Comparison of ENCODE assay signal across 36 cellular contexts in genomic region chr5:8050616-8051015, GRCh38.
DNase-seq lines count a peak whose midpoint lies in the region; ATAC-seq, FAIRE-seq and TF ChIP-seq lines count a peak whose summit lies in the region.
"Had no signal": no experiment of that assay in that cellular context is flagged by ENCODE, and none has a peak within 500 bp of the region (broad histone marks: within the 10 kb centered on the region; RNA-seq: fewer than 3 reads in every experiment).

No MANE protein-coding gene starts in this region.

- H3K4me2 ChIP-seq in HepG2 (ENCODE audit: low read depth, low read length) (no peak overlapping the region), A549 (no peak overlapping the region), IMR-90 (ENCODE audit: low read depth, low read length) (no peak overlapping the region), K562 (ENCODE audit: insufficient read depth, low read length) (no peak overlapping the region), mesendoderm (ENCODE audit: low read length) (no peak overlapping the region)
- H3K4me2 ChIP-seq: BLaER1; BLaER1 treated with 17β-estradiol and CSF1 and Interleukin-3, amounts not matched to agents 10 nM and 100 nM had no signal

- FAIRE-seq in HepG2 (lab: Jason Lieb, UNC) = no peak
- no peak for FAIRE-seq in A549 (lab: Jason Lieb, UNC)
- FAIRE-seq in K562 (lab: Jason Lieb, UNC) = no peak
- FAIRE-seq: A204.1, D721Med had no signal

- no peak overlapping the region for H3K14ac ChIP-seq in IMR-90 (replicated peaks; ENCODE audit: low read depth, low read length)

- TF ChIP-seq EP300 in HepG2 (IDR thresholded peaks at IDR 0.05; ENCODE audit: low read depth in 2 of 2, low read length in 2 of 2) = no peak
- no peak for TF ChIP-seq EP300 in HepG2 (CRISPR knock-in tag; IDR thresholded peaks at IDR 0.05; ENCODE audit: borderline replicate concordance)
- TF ChIP-seq EP300 in A549 (IDR thresholded peaks at IDR 0.05) = no peak
- no peak for TF ChIP-seq EP300 in K562 (IDR thresholded peaks at IDR 0.05; ENCODE audit: low read length)

- H2BK120ac ChIP-seq in IMR-90 (ENCODE audit: low read depth, low read length) (no peak overlapping the region), mesendoderm (ENCODE audit: low read depth, low read length) (no peak overlapping the region)

- H3K4me3 ChIP-seq in HepG2 (replicated peaks in 1 of 3; ENCODE audit: insufficient read depth in 1 of 3, low read depth in 2 of 3, low read length in 3 of 3) (no peak overlapping the region), right lobe of liver (no peak overlapping the region), A549 (no peak overlapping the region), IMR-90 (ENCODE audit: insufficient read depth, low read depth, low read length) (no peak overlapping the region), K562 (no peak overlapping the region), mesendoderm (ENCODE audit: low read length) (no peak overlapping the region)
- H3K4me3 ChIP-seq: BLaER1; BLaER1 treated with 17β-estradiol and CSF1 and Interleukin-3, amounts not matched to agents 10 nM and 100 nM had no signal

- DNase-seq in HepG2 (ENCODE audit: low spot score) = no peak
- no peak for DNase-seq in right lobe of liver
- DNase-seq in A549 (ENCODE audit: low read depth in 1 of 2, low spot score in 1 of 2) = no peak
- DNase-seq in IMR-90 = no peak
- no peak for DNase-seq in K562 (ENCODE audit: extremely low read depth in 1 of 4, low spot score in 3 of 4)
- no peak for DNase-seq in glutamatergic neuron
- no peak for DNase-seq in mesendoderm
- DNase-seq: 8988T; ACHN; AML-193; BE2C; C1 segment of cervical spinal cord; Caco-2; Calu3; CD4-positive, alpha-beta memory T cell; CD4-positive, alpha-beta T cell; CD4-positive, CD25-positive, alpha-beta regulatory T cell; CD8-positive, alpha-beta memory T cell; CD8-positive, alpha-beta T cell; COR-L47; DMS 273 treated with DMSO at 0.1 percent for 48 hours; DMS153; DMS53; DMS79; DMS79 treated with DMSO at 0.1 percent for 48 hours; DND-41; EL had no signal

- no peaks in the 10 kb centered on the region for H3K4me1 ChIP-seq in HepG2 (ENCODE audit: insufficient read depth, low read length)
- H3K4me1 ChIP-seq in right lobe of liver = no peaks in the 10 kb centered on the region
- no peaks in the 10 kb centered on the region for H3K4me1 ChIP-seq in A549
- H3K4me1 ChIP-seq in IMR-90 (ENCODE audit: control insufficient read depth, insufficient read depth, low read length) = no peaks in the 10 kb centered on the region
- peaks cover 0 to 3% of the 10 kb centered on the region in 2 experiments; a peak in 1 of 5 replicates for H3K4me1 ChIP-seq in K562 (replicated peaks in 1 of 2; ENCODE audit: control insufficient read depth in 2 of 2, insufficient read depth in 2 of 2, low read length in 2 of 2)
- H3K4me1 ChIP-seq in mesendoderm (ENCODE audit: control insufficient read depth, low read depth, low read length) = no peaks in the 10 kb centered on the region
- H3K4me1 ChIP-seq: BE2C; BLaER1; BLaER1 treated with 17β-estradiol and CSF1 and Interleukin-3, amounts not matched to agents 10 nM and 100 nM; Caco-2 had no signal

- TF ChIP-seq POLR2A in HepG2 (IDR thresholded peaks at IDR 0.05; ENCODE audit: insufficient read depth in 1 of 2, low read depth in 2 of 2, low read length in 2 of 2) = no peak
- no peak for TF ChIP-seq POLR2A in right lobe of liver (IDR thresholded peaks at IDR 0.05)
- TF ChIP-seq POLR2A in A549 (IDR thresholded peaks at IDR 0.05; ENCODE audit: low read length) = no peak
- TF ChIP-seq POLR2A in IMR-90 (IDR thresholded peaks at IDR 0.05; ENCODE audit: low read depth, low read length) = no peak
- no peak for TF ChIP-seq POLR2A in K562 (conservative IDR thresholded peaks at IDR 0.05)

- intact Hi-C loops in HepG2 (cut with micrococcal nuclease; ENCODE audit: unreplicated experiment) = no loop called here
- intact Hi-C loops in right lobe of liver (cut with DNase I) = no loop called here
- intact Hi-C loops in IMR-90 (cut with micrococcal nuclease) = no loop called here
- intact Hi-C loops in K562 (cut with micrococcal nuclease) = no loop called here

- H2AK5ac ChIP-seq in IMR-90 (ENCODE audit: low read depth, low read length) (no peak overlapping the region), mesendoderm (ENCODE audit: low read length) (no peak overlapping the region)

- no peaks in the 10 kb centered on the region for H3K79me1 ChIP-seq in IMR-90 (ENCODE audit: low read depth in 1 of 2, low read length in 2 of 2)
- H3K79me1 ChIP-seq in mesendoderm (ENCODE audit: low read length) = no peaks in the 10 kb centered on the region

- no peak for TF ChIP-seq RAD21 in HepG2 (CRISPR knock-in tag; IDR thresholded peaks at IDR 0.05)
- TF ChIP-seq RAD21 in A549 (conservative IDR thresholded peaks at IDR 0.05 in 1 of 2, IDR thresholded peaks at IDR 0.05 in 1 of 2) = no peak
- no peak for TF ChIP-seq RAD21 in IMR-90 (IDR thresholded peaks at IDR 0.05; ENCODE audit: low read length)
- TF ChIP-seq RAD21 in K562 (CRISPR knock-in tag; conservative IDR thresholded peaks at IDR 0.05 in 1 of 2, IDR thresholded peaks at IDR 0.05 in 1 of 2) = no peak

- H3K4me1 Mint-ChIP-seq in glutamatergic neuron (ENCODE audit: low read depth, unreplicated experiment) = peaks cover 6% of the 10 kb centered on the region
- H3K4me1 Mint-ChIP-seq: B cell; CD14-positive monocyte; CD4-positive, alpha-beta memory T cell; CD4-positive, CD25-positive, alpha-beta regulatory T cell; CD8-positive, alpha-beta memory T cell had no signal

- CTCF ChIA-PET in HepG2 (lab: Yijun Ruan, JAX; ENCODE audit: low intra/inter-chr PET ratio, low total read pairs) = no interaction called here
- CTCF ChIA-PET in A549 (lab: Yijun Ruan, JAX) = no interaction called here
- CTCF ChIA-PET in IMR-90 (lab: Yijun Ruan, JAX) = no interaction called here
- CTCF ChIA-PET in K562 (lab: Yijun Ruan, JAX; ENCODE audit: low intra/inter-chr PET ratio) = no interaction called here

- H3K9me1 ChIP-seq in IMR-90 (ENCODE audit: insufficient read depth, low read length) (no peaks in the 10 kb centered on the region), K562 (ENCODE audit: control insufficient read depth, insufficient read depth, low read length) (no peaks in the 10 kb centered on the region)

- no peak overlapping the region for H4K5ac ChIP-seq in IMR-90 (ENCODE audit: low read depth, low read length)
- H4K5ac ChIP-seq in mesendoderm (ENCODE audit: low read length) = no peak overlapping the region

- no peak overlapping the region for H3K4me3 Mint-ChIP-seq in glutamatergic neuron (ENCODE audit: unreplicated experiment)
- H3K4me3 Mint-ChIP-seq: B cell; CD14-positive monocyte; CD4-positive, alpha-beta memory T cell; CD4-positive, alpha-beta T cell; CD4-positive, CD25-positive, alpha-beta regulatory T cell; CD8-positive, alpha-beta memory T cell; CD8-positive, alpha-beta T cell had no signal

- H3K27ac ChIP-seq in HepG2 (ENCODE audit: extremely low read length, insufficient read depth, low read length) (no peak overlapping the region), right lobe of liver (no peak overlapping the region), A549 (no peak overlapping the region), IMR-90 (ENCODE audit: insufficient read depth, low read length) (no peak overlapping the region), K562 (ENCODE audit: extremely low read depth, low read depth, low read length) (no peak overlapping the region), mesendoderm (ENCODE audit: low read depth, low read length) (no peak overlapping the region)
- H3K27ac ChIP-seq: 22Rv1; BLaER1; BLaER1 treated with 17β-estradiol and CSF1 and Interleukin-3, amounts not matched to agents 10 nM and 100 nM; C4-2B had no signal

- no peaks in the 10 kb centered on the region for H3K27me3 Mint-ChIP-seq in glutamatergic neuron (ENCODE audit: unreplicated experiment)
- H3K27me3 Mint-ChIP-seq: B cell; CD4-positive, alpha-beta memory T cell; CD4-positive, alpha-beta T cell; CD4-positive, CD25-positive, alpha-beta regulatory T cell had no signal

- no peak overlapping the region for H3K23ac ChIP-seq in IMR-90 (ENCODE audit: low read depth, low read length)
- H3K23ac ChIP-seq in mesendoderm (ENCODE audit: low read length) = no peak overlapping the region

- POLR2A ChIA-PET in HepG2 (lab: Yijun Ruan, JAX) (no interaction called here), A549 (lab: Yijun Ruan, JAX) (no interaction called here), IMR-90 (lab: Charles Lee; ENCODE audit: unreplicated experiment) (no interaction called here), K562 (lab: Yijun Ruan, JAX) (no interaction called here)

- H3K56ac ChIP-seq in IMR-90 (ENCODE audit: extremely low read depth, insufficient read depth, low read length) (no peak overlapping the region), mesendoderm (ENCODE audit: low read length) (no peak overlapping the region)

- dilution Hi-C loops in IMR-90 (cut with HindIII; ENCODE audit: low sequenced_read_pairs, unreplicated experiment) = no loop called here

- H3K9ac ChIP-seq in HepG2 (ENCODE audit: insufficient read depth, low read depth, low read length) = no peak overlapping the region
- no peak overlapping the region for H3K9ac ChIP-seq in IMR-90 (ENCODE audit: low read depth, low read length)
- H3K9ac ChIP-seq in K562 (ENCODE audit: insufficient read depth in 1 of 2, low read depth in 2 of 2, low read length in 2 of 2) = no peak overlapping the region
- no peak overlapping the region for H3K9ac ChIP-seq in mesendoderm (ENCODE audit: low read length)
- H3K9ac ChIP-seq: BLaER1; BLaER1 treated with 17β-estradiol and CSF1 and Interleukin-3, amounts not matched to agents 10 nM and 100 nM had no signal

- in situ Hi-C loops in HepG2 (cut with HindIII; ENCODE audit: extremely low pct_ligation_motif_present, low pct_unique_long_range_greater_than_20kb) (no loop called here), IMR-90 (cut with MboI; ENCODE audit: low sequenced_read_pairs) (no loop called here), K562 (cut with MboI) (no loop called here)

- H3K27me3 ChIP-seq in HepG2 (ENCODE audit: control insufficient read depth in 1 of 2, insufficient read depth in 2 of 2, low read length in 2 of 2) (no peaks in the 10 kb centered on the region), right lobe of liver (no peaks in the 10 kb centered on the region), IMR-90 (ENCODE audit: control insufficient read depth, insufficient read depth, low read length) (no peaks in the 10 kb centered on the region), K562 (ENCODE audit: control insufficient read depth in 2 of 2, insufficient read depth in 2 of 2, low read length in 2 of 2) (peaks cover 0 to 12% of the 10 kb centered on the region in 2 experiments; a peak in 3 of 5 replicates), mesendoderm (ENCODE audit: insufficient read depth, low read length, poor library complexity) (no peaks in the 10 kb centered on the region)
- H3K27me3 ChIP-seq: BE2C; BLaER1; BLaER1 treated with 17β-estradiol and CSF1 and Interleukin-3, amounts not matched to agents 10 nM and 100 nM had no signal

- H3K9me3 ChIP-seq in HepG2 (ENCODE audit: low read length) (no peaks in the 10 kb centered on the region), right lobe of liver (no peaks in the 10 kb centered on the region), A549 (no peaks in the 10 kb centered on the region), IMR-90 (ENCODE audit: control insufficient read depth, insufficient read depth, low read length) (no peaks in the 10 kb centered on the region), K562 (replicated peaks; ENCODE audit: control insufficient read depth, insufficient read depth, low read depth, low read length) (no peaks in the 10 kb centered on the region)
- H3K9me3 ChIP-seq: BE2C, BLaER1, Caco-2 had no signal

- no peaks in the 10 kb centered on the region for H3K9me3 Mint-ChIP-seq in glutamatergic neuron (ENCODE audit: unreplicated experiment)
- H3K9me3 Mint-ChIP-seq: CD4-positive, alpha-beta T cell had no signal

- peaks cover 9% of the 10 kb centered on the region for H3K36me3 Mint-ChIP-seq in glutamatergic neuron (ENCODE audit: unreplicated experiment)
- H3K36me3 Mint-ChIP-seq: CD14-positive monocyte; CD4-positive, alpha-beta memory T cell; CD4-positive, CD25-positive, alpha-beta regulatory T cell; CD8-positive, alpha-beta memory T cell; CD8-positive, alpha-beta T cell had no signal

- H4K8ac ChIP-seq in IMR-90 (ENCODE audit: low read depth in 2 of 2, low read length in 2 of 2) = no peak overlapping the region
- no peak overlapping the region for H4K8ac ChIP-seq in mesendoderm (ENCODE audit: low read depth, low read length)

- no peak for TF ChIP-seq CTCF in HepG2 (CRISPR knock-in tag; IDR thresholded peaks at IDR 0.05)
- no peak for TF ChIP-seq CTCF in right lobe of liver (IDR thresholded peaks at IDR 0.05)
- no peak for TF ChIP-seq CTCF in A549 (IDR thresholded peaks at IDR 0.05)
- TF ChIP-seq CTCF in IMR-90 (conservative IDR thresholded peaks at IDR 0.05; ENCODE audit: low read depth, low read length) = no peak
- TF ChIP-seq CTCF in K562 (IDR thresholded peaks at IDR 0.05 in 2 of 3, conservative IDR thresholded peaks at IDR 0.05 in 1 of 3; ENCODE audit: insufficient read depth in 2 of 3, low read depth in 1 of 3, low read length in 3 of 3) = no peak
- no peak for TF ChIP-seq CTCF in glutamatergic neuron (IDR thresholded peaks at IDR 0.05; ENCODE audit: partially characterized antibody, unreplicated experiment)

- no peaks in the 10 kb centered on the region for H3K79me2 ChIP-seq in HepG2 (ENCODE audit: insufficient read depth, low read length)
- no peaks in the 10 kb centered on the region for H3K79me2 ChIP-seq in K562 (ENCODE audit: control insufficient read depth, insufficient read depth, low read length)
- no peaks in the 10 kb centered on the region for H3K79me2 ChIP-seq in mesendoderm (ENCODE audit: control insufficient read depth, insufficient read depth, low read length)

- WGBS in HepG2 (ENCODE audit: low lambda C conversion rate) = 1% methylated on average over 2 of the region's 2 CpGs
- 45% methylated on average over 2 of the region's 2 CpGs for WGBS in right lobe of liver (ENCODE audit: insufficient coverage, low coverage, low lambda C conversion rate, missing lambda C conversion rate)
- WGBS in A549 (ENCODE audit: missing lambda C conversion rate) = 0% methylated on average over 2 of the region's 2 CpGs
- WGBS in IMR-90 (ENCODE audit: extremely low coverage in 2 of 2, insufficient read length in 1 of 2), 2 experiments = 0% methylated on average over 1 of the region's 2 CpGs; no CpG with 5 or more reads in 1 of the 2 experiments
- WGBS in K562 (ENCODE audit: insufficient coverage, low coverage, missing lambda C conversion rate) = 0% methylated on average over 2 of the region's 2 CpGs
- no CpG with 5 or more reads among the region's 2 CpGs for WGBS in mesendoderm (ENCODE audit: extremely low coverage, insufficient coverage, low lambda C conversion rate)

- H3K36me3 ChIP-seq in HepG2 (replicated peaks in 1 of 2; ENCODE audit: control insufficient read depth in 1 of 2, insufficient read depth in 2 of 2, low read length in 2 of 2) = no peaks in the 10 kb centered on the region
- no peaks in the 10 kb centered on the region for H3K36me3 ChIP-seq in right lobe of liver
- H3K36me3 ChIP-seq in IMR-90 (ENCODE audit: control insufficient read depth, insufficient read depth, low read length) = no peaks in the 10 kb centered on the region
- H3K36me3 ChIP-seq in K562 (ENCODE audit: control insufficient read depth, insufficient read depth, low read length) = no peaks in the 10 kb centered on the region
- H3K36me3 ChIP-seq in mesendoderm (ENCODE audit: control insufficient read depth, insufficient read depth, low read length) = no peaks in the 10 kb centered on the region
- H3K36me3 ChIP-seq: BE2C; BLaER1; BLaER1 treated with 17β-estradiol and CSF1 and Interleukin-3, amounts not matched to agents 10 nM and 100 nM had no signal

- H2BK15ac ChIP-seq in IMR-90 (ENCODE audit: low read depth, low read length) = no peak overlapping the region
- no peak overlapping the region for H2BK15ac ChIP-seq in mesendoderm (replicated peaks; ENCODE audit: low read depth)

- BruUV-seq in HepG2 (replicated peaks; lab: Mats Ljungman, UMichigan) (no TSS peak), IMR-90 (replicated peaks; lab: Mats Ljungman, UMichigan) (no TSS peak), K562 (replicated peaks; lab: Mats Ljungman, UMichigan) (no TSS peak)

- H4K20me1 ChIP-seq in HepG2 (ENCODE audit: insufficient read depth, low read length) (no peaks in the 10 kb centered on the region), IMR-90 (ENCODE audit: insufficient read depth, low read length) (no peaks in the 10 kb centered on the region), K562 (replicated peaks; ENCODE audit: control insufficient read depth, insufficient read depth, low read length) (no peaks in the 10 kb centered on the region)
- H4K20me1 ChIP-seq: BLaER1; BLaER1 treated with 17β-estradiol and CSF1 and Interleukin-3, amounts not matched to agents 10 nM and 100 nM had no signal

- no peak overlapping the region for H2AFZ ChIP-seq in HepG2 (ENCODE audit: low read length)
- no peak overlapping the region for H2AFZ ChIP-seq in IMR-90 (replicated peaks; ENCODE audit: low read length, poor library complexity)
- H2AFZ ChIP-seq in K562 (ENCODE audit: low read depth, low read length) = no peak overlapping the region

- no peak overlapping the region for H2BK20ac ChIP-seq in IMR-90 (ENCODE audit: low read depth, low read length)

- H3K18ac ChIP-seq in IMR-90 (ENCODE audit: low read depth, low read length) (no peak overlapping the region), mesendoderm (ENCODE audit: low read length) (no peak overlapping the region)

- ATAC-seq in HepG2 (no peak), right lobe of liver (no peak), A549 (no peak), IMR-90 (ENCODE audit: low read depth) (no peak), K562 (no peak), HG02981 (IDR thresholded peaks at IDR 0.05; ENCODE audit: unreplicated experiment) (no peak)
- ATAC-seq: CD8-positive, alpha-beta T cell had no signal

- no peak overlapping the region for H2AK9ac ChIP-seq in IMR-90 (replicated peaks; ENCODE audit: low read depth, low read length, poor library complexity)

- H3K27ac Mint-ChIP-seq in glutamatergic neuron (ENCODE audit: unreplicated experiment) = no peak overlapping the region
- H3K27ac Mint-ChIP-seq: B cell; CD4-positive, alpha-beta memory T cell; CD4-positive, alpha-beta T cell; CD4-positive, CD25-positive, alpha-beta regulatory T cell; CD8-positive, alpha-beta memory T cell; CD8-positive, alpha-beta T cell had no signal

- H3K4ac ChIP-seq in IMR-90 (ENCODE audit: low read depth, low read length) (no peak overlapping the region), mesendoderm (ENCODE audit: low read depth, low read length) (no peak overlapping the region)

- H4K91ac ChIP-seq in IMR-90 (ENCODE audit: insufficient read depth, low read depth, low read length) = no peak overlapping the region

- H2BK5ac ChIP-seq in IMR-90 (ENCODE audit: low read depth, low read length, poor library complexity, severe bottlenecking) (no peak overlapping the region), mesendoderm (ENCODE audit: low read length) (no peak overlapping the region)

Comparison
In these comparisons a context has a peak if more than half of its experiments do, and no peak if none do; other contexts are left out.
1. Of the 241 proteins assayed by ChIP-seq in both HepG2 and K562: peak only in HepG2: MAFK; only in K562: MAFG; in both: MAFF; in neither: 238.